In the genomic region with DNA sequence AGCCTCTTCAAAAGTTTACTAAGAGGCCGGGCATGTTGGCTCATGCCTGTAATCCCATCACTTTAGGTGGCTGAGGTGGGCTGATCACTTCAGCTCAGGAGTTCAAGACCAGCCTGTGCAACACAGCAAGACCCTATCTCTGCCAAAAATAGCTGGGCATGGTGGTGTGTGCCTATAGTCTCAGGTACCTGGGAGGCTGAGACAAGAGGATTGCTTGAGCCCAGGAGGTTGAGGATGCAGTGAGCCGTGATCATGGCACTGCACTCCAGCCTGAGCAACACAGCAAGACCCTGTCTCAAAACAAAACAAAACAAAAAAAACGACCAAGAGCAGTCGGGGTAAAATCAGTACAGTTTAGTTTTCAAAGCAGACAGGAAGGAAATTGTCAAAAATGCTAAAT, we compare ENCODE assay signal across 25 cellular contexts. TPM values are rescaled to one million over a fixed set of nuclear protein-coding genes. Genes with fewer than 3 reads are reported as not detected.
DNase-seq lines count a peak whose midpoint lies in the region; ATAC-seq lines count a peak whose summit lies in the region.
"Had no signal": no experiment of that assay in that cellular context is flagged by ENCODE, and none has a peak within 500 bp of the region (broad histone marks: within the 10 kb centered on the region; RNA-seq: fewer than 3 reads in every experiment).

No MANE protein-coding gene starts in this region.

- H3K4me3 Mint-ChIP-seq in activated CD4-positive, alpha-beta T cell treated with anti-CD3 and anti-CD28 coated beads for 36 hours: no peak overlapping the region
- peak overlapping the region in 2 of 3 donors; percentile 1 to 58 for H3K4me3 Mint-ChIP-seq in T-cell
- H3K4me3 Mint-ChIP-seq in central memory CD8-positive, alpha-beta T cell: no peak overlapping the region
- H3K4me3 Mint-ChIP-seq: GM23338; HFFc6; immature natural killer cell; stimulated activated naive CD8-positive, alpha-beta T cell treated with anti-CD3 and anti-CD28 coated beads, Interleukin-15, amount 100 ng/mL, for 72 hours had no signal

- peaks cover 30% of the 10 kb centered on the region for H3K4me1 ChIP-seq in BLaER1
- H3K4me1 ChIP-seq: body of pancreas had no signal

- no peak for DNase-seq in activated CD4-positive, alpha-beta T cell treated with anti-CD3 and anti-CD28 coated beads for 36 hours
- DNase-seq in activated CD4-positive, alpha-beta T cell treated with anti-CD3 and anti-CD28 coated beads, Interleukin-2, amount 50 U/mL, for 4 hours: no peak
- DNase-seq in T-cell (no peak), NCI-H1417 (lab: John Stamatoyannopoulos, UW) (no peak), T1000 (lab: John Stamatoyannopoulos, UW) (no peak)
- DNase-seq in central memory CD8-positive, alpha-beta T cell (ENCODE audit: low spot score in 2 of 2): no peak
- DNase-seq in activated effector memory CD4-positive, alpha-beta T cell treated with anti-CD3 and anti-CD28 coated beads, Interleukin-2, amount 50 U/mL, for 16 hours: no peak
- DNase-seq: 8988T; activated CD4-positive, alpha-beta T cell treated with anti-CD3 and anti-CD28 coated beads for 48 hours; body of pancreas; HFFc6; hypothalamus; immature natural killer cell; Kasumi-1; left colon; mammary epithelial cell; NCI-H1694; NCI-H510A; nucleus accumbens; PC-3; SK-N-SH; stimulated activated naive CD8-positive, alpha-beta T cell treated with anti-CD3 and anti-CD28 coated beads, Interleukin-15, amount 100 ng/mL, for 72 hours; tibial artery had no signal

- POLR2A ChIA-PET in activated CD4-positive, alpha-beta T cell treated with anti-CD3 and anti-CD28 coated beads for 36 hours (lab: Charles Lee): no interaction called here
- POLR2A ChIA-PET in T-cell (lab: Charles Lee): interaction anchor here (0.6 to 1.0 kb wide), 3 partner anchors 46 to 134 kb away, joined by 3 to 7 read pairs (median 3); no protein-coding TSS in a partner anchor

- no peaks in the 10 kb centered on the region for H3K9me3 ChIP-seq in BLaER1
- H3K9me3 ChIP-seq: body of pancreas, SK-N-SH, tibial artery had no signal

- H3K27ac ChIP-seq in BLaER1: no peak overlapping the region
- H3K27ac ChIP-seq: body of pancreas, tibial artery had no signal

- H3K36me3 ChIP-seq in BLaER1: peaks cover 12% of the 10 kb centered on the region
- H3K36me3 ChIP-seq: tibial artery had no signal

- peaks cover 37% of the 10 kb centered on the region for H3K4me1 Mint-ChIP-seq in activated CD4-positive, alpha-beta T cell treated with anti-CD3 and anti-CD28 coated beads for 36 hours
- H3K4me1 Mint-ChIP-seq in T-cell: peaks cover 59 to 72% (median 71%) of the 10 kb centered on the region in 3 donors
- peaks cover 46% of the 10 kb centered on the region for H3K4me1 Mint-ChIP-seq in central memory CD8-positive, alpha-beta T cell
- H3K4me1 Mint-ChIP-seq: GM23338 had no signal

- peak overlapping the region; percentile 14 for H3K27ac Mint-ChIP-seq in activated CD4-positive, alpha-beta T cell treated with anti-CD3 and anti-CD28 coated beads for 36 hours
- H3K27ac Mint-ChIP-seq in T-cell: peak overlapping the region; percentile 57 to 65
- peak overlapping the region; percentile 56 for H3K27ac Mint-ChIP-seq in central memory CD8-positive, alpha-beta T cell (ENCODE audit: low read depth)
- H3K27ac Mint-ChIP-seq: GM23338, HFFc6 had no signal

- peaks cover 1% of the 10 kb centered on the region for H3K36me3 Mint-ChIP-seq in activated CD4-positive, alpha-beta T cell treated with anti-CD3 and anti-CD28 coated beads for 36 hours (ENCODE audit: low read depth)
- peaks cover 4% of the 10 kb centered on the region for H3K36me3 Mint-ChIP-seq in T-cell
- peaks cover 16% of the 10 kb centered on the region for H3K36me3 Mint-ChIP-seq in central memory CD8-positive, alpha-beta T cell (ENCODE audit: insufficient read depth)

- no peak for ATAC-seq in activated CD4-positive, alpha-beta T cell treated with anti-CD3 and anti-CD28 coated beads for 36 hours
- no peak for ATAC-seq in T-cell (replicated peaks in 1 of 4)
- ATAC-seq in central memory CD8-positive, alpha-beta T cell (replicated peaks; ENCODE audit: extremely low read depth, poor library complexity, severe bottlenecking): no peak
- ATAC-seq: body of pancreas; GM23338; left colon; PC-3; stimulated activated naive CD8-positive, alpha-beta T cell treated with anti-CD3 and anti-CD28 coated beads, Interleukin-15, amount 100 ng/mL, for 72 hours had no signal

- CTCF ChIA-PET in activated CD4-positive, alpha-beta T cell treated with anti-CD3 and anti-CD28 coated beads for 36 hours (lab: Charles Lee): no interaction called here
- CTCF ChIA-PET in T-cell (lab: Charles Lee): interaction anchor here in 1 of 2 donors (0.9 kb wide), 1 partner anchor 28 kb away, joined by 5 read pairs; no protein-coding TSS in a partner anchor

- H3K4me2 ChIP-seq in BLaER1: 0 out of 2 replicates have a peak overlapping the region, but pooled peaks have one; percentile 23
- H3K4me2 ChIP-seq: GM23338, SK-N-SH had no signal

- H3K4me3 ChIP-seq in BLaER1: no peak overlapping the region
- H3K4me3 ChIP-seq: body of pancreas, GM23338, tibial artery had no signal

- H3K9me3 Mint-ChIP-seq in activated CD4-positive, alpha-beta T cell treated with anti-CD3 and anti-CD28 coated beads for 36 hours (ENCODE audit: low read depth): no peaks in the 10 kb centered on the region
- H3K9me3 Mint-ChIP-seq in T-cell: no peaks in the 10 kb centered on the region
- H3K9me3 Mint-ChIP-seq in central memory CD8-positive, alpha-beta T cell: no peaks in the 10 kb centered on the region
- H3K9me3 Mint-ChIP-seq: GM23338; HFFc6; immature natural killer cell; stimulated activated naive CD8-positive, alpha-beta T cell treated with anti-CD3 and anti-CD28 coated beads, Interleukin-15, amount 100 ng/mL, for 72 hours had no signal

- H3K9ac ChIP-seq in BLaER1: no peak overlapping the region
- H3K9ac ChIP-seq: SK-N-SH had no signal

- H3K27me3 Mint-ChIP-seq in activated CD4-positive, alpha-beta T cell treated with anti-CD3 and anti-CD28 coated beads for 36 hours: no peaks in the 10 kb centered on the region
- no peaks in the 10 kb centered on the region for H3K27me3 Mint-ChIP-seq in T-cell
- H3K27me3 Mint-ChIP-seq in central memory CD8-positive, alpha-beta T cell: no peaks in the 10 kb centered on the region
- H3K27me3 Mint-ChIP-seq: stimulated activated naive CD8-positive, alpha-beta T cell treated with anti-CD3 and anti-CD28 coated beads, Interleukin-15, amount 100 ng/mL, for 72 hours had no signal

- H4K20me1 ChIP-seq in BLaER1: no peaks in the 10 kb centered on the region

- no peaks in the 10 kb centered on the region for H3K27me3 ChIP-seq in BLaER1
- H3K27me3 ChIP-seq: body of pancreas, tibial artery had no signal

- intact Hi-C loops in activated CD4-positive, alpha-beta T cell treated with anti-CD3 and anti-CD28 coated beads for 36 hours (cut with DNase I, micrococcal nuclease): loop anchor here in 1 of 2 experiments (10.0 kb wide), 1 partner anchor 397 kb away; no protein-coding TSS in a partner anchor

RNA-seq across cellular contexts. Expression of a gene that starts 4.7 kb away (rescaled TPM):
- 100 to 1,000 TPM; 125 to 172 TPM for total RNA-seq in activated CD4-positive, alpha-beta T cell treated with anti-CD3 and anti-CD28 coated beads for 36 hours
- total RNA-seq in T-cell: 10 to 100 TPM; 64.0 to 84.3 (median 75.1) TPM

RNA-seq across cellular contexts. Expression of a gene that starts 28.8 kb away (rescaled TPM):
- 10 to 100 TPM; 52.7 to 53.4 TPM for total RNA-seq in activated CD4-positive, alpha-beta T cell treated with anti-CD3 and anti-CD28 coated beads for 36 hours
- total RNA-seq in T-cell: 100 to 1,000 TPM in 3 of 5 donors, 10 to 100 TPM in 2; 89.4 to 116 (median 101) TPM

Comparison
In these comparisons a context has a peak if more than half of its experiments do, and no peak if none do; other contexts are left out.
1. H3K4me3 Mint-ChIP-seq: peak in T-cell (2 of 3); none in activated CD4-positive, alpha-beta T cell treated with anti-CD3 and anti-CD28 coated beads for 36 hours (single experiment) and central memory CD8-positive, alpha-beta T cell (single experiment).
2. Peak in every context shown above with its lines, with median percentiles within 50 percentile points of each other: H3K27ac Mint-ChIP-seq.